In genomic region chr11:12802418-12803085, GRCh38 we compare ENCODE assay signal across 1 cellular context.
A peak's percentile ranks its signal among the peaks of the same experiment; 100 is the strongest.
TF ChIP-seq lines count a peak whose summit lies in the region.

No MANE protein-coding gene starts in this region.

TF ChIP-seq in HepG2, 621 proteins besides CTCF, POLR2A, EP300 and RAD21 (continued from another document and continues in another):
- TF ChIP-seq IKZF4 (CRISPR knock-in tag; IDR thresholded peaks at IDR 0.05; ENCODE audit: borderline replicate concordance, low read depth, not compliant biosample characterization) (no peak), ZNF713 (CRISPR knock-in tag; IDR thresholded peaks at IDR 0.05) (no peak), ZNF337 (CRISPR knock-in tag; IDR thresholded peaks at IDR 0.05; ENCODE audit: borderline replicate concordance, low read depth) (peak; percentile 60; the same call in 1 of the 2 replicates), SNAI1 (CRISPR knock-in tag; IDR thresholded peaks at IDR 0.05; ENCODE audit: borderline replicate concordance) (no peak), NONO (IDR thresholded peaks at IDR 0.05) (no peak), NONO (CRISPR knock-in tag; conservative IDR thresholded peaks at IDR 0.05) (peak; percentile 33; the same call in 1 of the 2 replicates), EEA1 (CRISPR knock-in tag; IDR thresholded peaks at IDR 0.05; ENCODE audit: borderline replicate concordance) (no peak), ZNF678 (CRISPR knock-in tag; IDR thresholded peaks at IDR 0.05) (no peak; the same call in 1 of the 2 replicates), ETS1 (CRISPR knock-in tag; IDR thresholded peaks at IDR 0.05) (no peak), SRSF9 (IDR thresholded peaks at IDR 0.05; ENCODE audit: borderline replicate concordance, insufficient read depth, low read depth, low read length, poor library complexity, severe bottlenecking) (no peak), GMEB1 (CRISPR knock-in tag; IDR thresholded peaks at IDR 0.05; ENCODE audit: borderline replicate concordance) (no peak; the same call in 1 of the 2 replicates), HOXD1 (CRISPR knock-in tag; IDR thresholded peaks at IDR 0.05) (peak; percentile 89), AHR (CRISPR knock-in tag; IDR thresholded peaks at IDR 0.05) (peak; percentile 48; the same call in 1 of the 2 replicates), CERS6 (CRISPR knock-in tag; IDR thresholded peaks at IDR 0.05) (no peak), MLX (CRISPR knock-in tag; IDR thresholded peaks at IDR 0.05) (peak; percentile 71; the same call in 1 of the 2 replicates), ZBTB7B (CRISPR knock-in tag; IDR thresholded peaks at IDR 0.05) (peak; percentile 72; the same call in 1 of the 2 replicates), SIN3B (IDR thresholded peaks at IDR 0.05; ENCODE audit: low read length) (no peak), CHCHD3 (CRISPR knock-in tag; IDR thresholded peaks at IDR 0.05) (no peak), ZNF724P (CRISPR knock-in tag; IDR thresholded peaks at IDR 0.05; ENCODE audit: borderline replicate concordance) (no peak), ATF2 (CRISPR knock-in tag; IDR thresholded peaks at IDR 0.05) (peak; percentile 80), SRF (IDR thresholded peaks at IDR 0.05; ENCODE audit: low read depth, low read length) (no peak), ZKSCAN8 (CRISPR knock-in tag; IDR thresholded peaks at IDR 0.05; ENCODE audit: borderline replicate concordance) (peak; percentile 75), ZMYM4 (CRISPR knock-in tag; IDR thresholded peaks at IDR 0.05) (peak; percentile 88), SIX4 (CRISPR knock-in tag; IDR thresholded peaks at IDR 0.05) (peak; percentile 86), ZNF598 (CRISPR knock-in tag; IDR thresholded peaks at IDR 0.05; ENCODE audit: borderline replicate concordance) (peak; percentile 83; the same call in 1 of the 2 replicates), FOXC1 (CRISPR knock-in tag; IDR thresholded peaks at IDR 0.05; ENCODE audit: borderline replicate concordance) (0 out of 2 replicates have a peak, but pooled peaks have one; percentile 50), GABPA (IDR thresholded peaks at IDR 0.05; ENCODE audit: low read depth, low read length) (no peak), GABPA (CRISPR knock-in tag; IDR thresholded peaks at IDR 0.05; ENCODE audit: low read depth) (no peak), ZNF382 (CRISPR knock-in tag; IDR thresholded peaks at IDR 0.05; ENCODE audit: borderline replicate concordance) (no peak), POGZ (CRISPR knock-in tag; IDR thresholded peaks at IDR 0.05) (peak; percentile 86), MTA1 (CRISPR knock-in tag; IDR thresholded peaks at IDR 0.05; ENCODE audit: borderline replicate concordance) (peak; percentile 83; the same call in 1 of the 2 replicates), WIZ (CRISPR knock-in tag; IDR thresholded peaks at IDR 0.05) (no peak), KLF12 (CRISPR knock-in tag; IDR thresholded peaks at IDR 0.05; ENCODE audit: borderline replicate concordance) (no peak), ATRX (CRISPR knock-in tag; IDR thresholded peaks at IDR 0.05; ENCODE audit: borderline replicate concordance) (no peak), NCOA2 (CRISPR knock-in tag; IDR thresholded peaks at IDR 0.05) (peak; percentile 94), ETV5 (CRISPR knock-in tag; IDR thresholded peaks at IDR 0.05; ENCODE audit: borderline replicate concordance) (peak; percentile 76; the same call in 1 of the 2 replicates), SAFB2 (CRISPR knock-in tag; IDR thresholded peaks at IDR 0.05; ENCODE audit: borderline replicate concordance, low read depth) (no peak), ZFP90 (CRISPR knock-in tag; IDR thresholded peaks at IDR 0.05; ENCODE audit: borderline replicate concordance) (0 out of 2 replicates have a peak, but pooled peaks have one; percentile 42), MED1 (CRISPR knock-in tag; IDR thresholded peaks at IDR 0.05) (peak; percentile 90), ZBTB42 (CRISPR knock-in tag; IDR thresholded peaks at IDR 0.05) (no peak), JDP2 (CRISPR knock-in tag; IDR thresholded peaks at IDR 0.05; ENCODE audit: borderline replicate concordance) (no peak), MTF1 (CRISPR knock-in tag; IDR thresholded peaks at IDR 0.05) (no peak), PAX8 (CRISPR knock-in tag; IDR thresholded peaks at IDR 0.05; ENCODE audit: borderline replicate concordance) (no peak), ZNF768 (CRISPR knock-in tag; IDR thresholded peaks at IDR 0.05) (no peak), RFX3 (CRISPR knock-in tag; IDR thresholded peaks at IDR 0.05) (peak; percentile 96), ZNF446 (CRISPR knock-in tag; IDR thresholded peaks at IDR 0.05) (no peak), SIN3A (IDR thresholded peaks at IDR 0.05; ENCODE audit: borderline replicate concordance, low read depth, low read length) (0 out of 2 replicates have a peak, but pooled peaks have one; percentile 38), MBD4 (IDR thresholded peaks at IDR 0.05; ENCODE audit: borderline replicate concordance, low read length) (no peak; the same call in none of the 2 replicates), HMG20B (CRISPR knock-in tag; conservative IDR thresholded peaks at IDR 0.05) (no peak), ZNF850 (CRISPR knock-in tag; conservative IDR thresholded peaks at IDR 0.05) (no peak), ZBTB1 (CRISPR knock-in tag; IDR thresholded peaks at IDR 0.05; ENCODE audit: borderline replicate concordance) (no peak), ZNF280D (CRISPR knock-in tag; IDR thresholded peaks at IDR 0.05) (peak; percentile 88), ZNF737 (CRISPR knock-in tag; IDR thresholded peaks at IDR 0.05; ENCODE audit: borderline replicate concordance) (no peak), KDM3A (CRISPR knock-in tag; IDR thresholded peaks at IDR 0.05; ENCODE audit: low read depth) (peak; percentile 86), ZNF709 (CRISPR knock-in tag; IDR thresholded peaks at IDR 0.05) (no peak), CBX2 (IDR thresholded peaks at IDR 0.05; ENCODE audit: low read depth, low read length) (no peak), CBX2 (CRISPR knock-in tag; IDR thresholded peaks at IDR 0.05; ENCODE audit: low read depth) (no peak), GATAD2A (CRISPR knock-in tag; IDR thresholded peaks at IDR 0.05) (peak; percentile 93)
- TF ChIP-seq, protein P1, sequence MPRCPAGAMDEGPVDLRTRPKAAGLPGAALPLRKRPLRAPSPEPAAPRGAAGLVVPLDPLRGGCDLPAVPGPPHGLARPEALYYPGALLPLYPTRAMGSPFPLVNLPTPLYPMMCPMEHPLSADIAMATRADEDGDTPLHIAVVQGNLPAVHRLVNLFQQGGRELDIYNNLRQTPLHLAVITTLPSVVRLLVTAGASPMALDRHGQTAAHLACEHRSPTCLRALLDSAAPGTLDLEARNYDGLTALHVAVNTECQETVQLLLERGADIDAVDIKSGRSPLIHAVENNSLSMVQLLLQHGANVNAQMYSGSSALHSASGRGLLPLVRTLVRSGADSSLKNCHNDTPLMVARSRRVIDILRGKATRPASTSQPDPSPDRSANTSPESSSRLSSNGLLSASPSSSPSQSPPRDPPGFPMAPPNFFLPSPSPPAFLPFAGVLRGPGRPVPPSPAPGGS (CRISPR knock-in tag; IDR thresholded peaks at IDR 0.05), result no peak
- TF ChIP-seq, protein P2, sequence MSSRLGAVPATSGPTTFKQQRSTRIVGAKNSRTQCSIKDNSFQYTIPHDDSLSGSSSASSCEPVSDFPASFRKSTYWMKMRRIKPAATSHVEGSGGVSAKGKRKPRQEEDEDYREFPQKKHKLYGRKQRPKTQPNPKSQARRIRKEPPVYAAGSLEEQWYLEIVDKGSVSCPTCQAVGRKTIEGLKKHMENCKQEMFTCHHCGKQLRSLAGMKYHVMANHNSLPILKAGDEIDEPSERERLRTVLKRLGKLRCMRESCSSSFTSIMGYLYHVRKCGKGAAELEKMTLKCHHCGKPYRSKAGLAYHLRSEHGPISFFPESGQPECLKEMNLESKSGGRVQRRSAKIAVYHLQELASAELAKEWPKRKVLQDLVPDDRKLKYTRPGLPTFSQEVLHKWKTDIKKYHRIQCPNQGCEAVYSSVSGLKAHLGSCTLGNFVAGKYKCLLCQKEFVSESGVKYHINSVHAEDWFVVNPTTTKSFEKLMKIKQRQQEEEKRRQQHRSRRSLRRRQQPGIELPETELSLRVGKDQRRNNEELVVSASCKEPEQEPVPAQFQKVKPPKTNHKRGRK (CRISPR knock-in tag; IDR thresholded peaks at IDR 0.05), result no peak
- TF ChIP-seq, protein P3, sequence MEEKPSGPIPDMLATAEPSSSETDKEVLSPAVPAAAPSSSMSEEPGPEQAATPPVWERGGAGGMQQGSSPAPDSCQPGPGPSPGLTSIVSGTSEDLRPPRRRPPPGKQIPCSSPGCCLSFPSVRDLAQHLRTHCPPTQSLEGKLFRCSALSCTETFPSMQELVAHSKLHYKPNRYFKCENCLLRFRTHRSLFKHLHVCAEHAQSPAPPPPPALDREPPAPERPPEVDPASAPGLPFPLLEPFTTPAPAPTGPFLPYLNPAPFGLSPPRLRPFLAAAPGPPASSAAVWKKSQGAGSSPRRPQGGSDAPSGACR (CRISPR knock-in tag; IDR thresholded peaks at IDR 0.05), result peak; percentile 47; the same call in 1 of the 2 replicates
- TF ChIP-seq, protein P4, sequence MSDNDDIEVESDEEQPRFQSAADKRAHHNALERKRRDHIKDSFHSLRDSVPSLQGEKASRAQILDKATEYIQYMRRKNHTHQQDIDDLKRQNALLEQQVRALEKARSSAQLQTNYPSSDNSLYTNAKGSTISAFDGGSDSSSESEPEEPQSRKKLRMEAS (IDR thresholded peaks at IDR 0.05), result peak; percentile 85
- TF ChIP-seq, protein P5, sequence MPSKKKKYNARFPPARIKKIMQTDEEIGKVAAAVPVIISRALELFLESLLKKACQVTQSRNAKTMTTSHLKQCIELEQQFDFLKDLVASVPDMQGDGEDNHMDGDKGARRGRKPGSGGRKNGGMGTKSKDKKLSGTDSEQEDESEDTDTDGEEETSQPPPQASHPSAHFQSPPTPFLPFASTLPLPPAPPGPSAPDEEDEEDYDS (CRISPR knock-in tag; IDR thresholded peaks at IDR 0.05), result no peak
